Comparison of ENCODE assay signal across 10 cellular contexts in genomic region chr1:6001992-6002576, GRCh38. TPM values are rescaled to one million over a fixed set of nuclear protein-coding genes. Genes with fewer than 3 reads are reported as not detected.
A peak's percentile ranks its signal among the peaks of the same experiment; 100 is the strongest.
DNase-seq lines count a peak whose midpoint lies in the region; ATAC-seq and TF ChIP-seq lines count a peak whose summit lies in the region.
"Had no signal": no experiment of that assay in that cellular context is flagged by ENCODE, and none has a peak within 500 bp of the region (broad histone marks: within the 10 kb centered on the region; RNA-seq: fewer than 3 reads in every experiment).

No MANE protein-coding gene starts in this region.

- H3K4me1 Mint-ChIP-seq in effector memory CD8-positive, alpha-beta T cell (ENCODE audit: low read depth in 2 of 2): peaks cover 27 to 57% of the 10 kb centered on the region in 2 donors
- no peaks in the 10 kb centered on the region for H3K4me1 Mint-ChIP-seq in Caco-2 (ENCODE audit: low read depth, unreplicated experiment)
- peaks cover 13% of the 10 kb centered on the region for H3K4me1 Mint-ChIP-seq in type B pancreatic cell (ENCODE audit: unreplicated experiment)

- H3K4me3 ChIP-seq in gastrocnemius medialis (no peak overlapping the region), Caco-2 (ENCODE audit: low read depth, low read length) (no peak overlapping the region), brain microvascular endothelial cell (ENCODE audit: low read depth, low read length) (no peak overlapping the region)
- H3K4me3 ChIP-seq: tibial nerve had no signal

- no peaks in the 10 kb centered on the region for H3K9me3 Mint-ChIP-seq in effector memory CD8-positive, alpha-beta T cell
- H3K9me3 Mint-ChIP-seq in Caco-2 (ENCODE audit: unreplicated experiment): no peaks in the 10 kb centered on the region
- H3K9me3 Mint-ChIP-seq in type B pancreatic cell: no peaks in the 10 kb centered on the region

- peak overlapping the region; percentile 68 to 83 (median 72) for H3K27ac ChIP-seq in gastrocnemius medialis
- H3K27ac ChIP-seq in brain microvascular endothelial cell: no peak overlapping the region
- H3K27ac ChIP-seq: tibial nerve had no signal

- ATAC-seq in effector memory CD8-positive, alpha-beta T cell (replicated peaks): peak; percentile 31
- ATAC-seq in gastrocnemius medialis: peak; percentile 68 to 69

- H3K4me1 ChIP-seq in gastrocnemius medialis: no peaks in the 10 kb centered on the region
- H3K4me1 ChIP-seq in Caco-2: no peaks in the 10 kb centered on the region
- H3K4me1 ChIP-seq: tibial nerve had no signal

- in situ Hi-C loops in gastrocnemius medialis (cut with MboI; ENCODE audit: low sequenced_read_pairs in 4 of 4): no loop called here
- in situ Hi-C loops in brain microvascular endothelial cell (cut with HindIII; ENCODE audit: low pct_ligation_motif_present, low sequenced_read_pairs): no loop called here

- intact Hi-C loops in gastrocnemius medialis (cut with DNase I; ENCODE audit: low total_unique reads): loop anchor here (1.0 to 2.0 kb wide), 2 partner anchors 12 to 29 kb away; no protein-coding TSS in a partner anchor
- intact Hi-C loops in Caco-2 (cut with micrococcal nuclease; ENCODE audit: unreplicated experiment): no loop called here

- no peak overlapping the region for H3K27ac Mint-ChIP-seq in effector memory CD8-positive, alpha-beta T cell
- H3K27ac Mint-ChIP-seq in Caco-2 (ENCODE audit: unreplicated experiment) (no peak overlapping the region), type B pancreatic cell (no peak overlapping the region)

- no peak overlapping the region for H3K4me3 Mint-ChIP-seq in effector memory CD8-positive, alpha-beta T cell
- H3K4me3 Mint-ChIP-seq in Caco-2 (ENCODE audit: unreplicated experiment) (no peak overlapping the region), type B pancreatic cell (no peak overlapping the region)

- POLR2A ChIA-PET in Caco-2 (lab: Charles Lee): no interaction called here

- H3K36me3 ChIP-seq in gastrocnemius medialis (no peaks in the 10 kb centered on the region), Caco-2 (ENCODE audit: control insufficient read depth, insufficient read depth, low read length) (no peaks in the 10 kb centered on the region), brain microvascular endothelial cell (replicated peaks) (no peaks in the 10 kb centered on the region)
- H3K36me3 ChIP-seq: tibial nerve had no signal

- no peak for TF ChIP-seq POLR2A in gastrocnemius medialis (IDR thresholded peaks at IDR 0.05)

- no TSS peak for BruUV-seq in Caco-2 (replicated peaks; lab: Mats Ljungman, UMichigan)

- H3K27me3 Mint-ChIP-seq in effector memory CD8-positive, alpha-beta T cell: no peaks in the 10 kb centered on the region
- H3K27me3 Mint-ChIP-seq in Caco-2 (ENCODE audit: insufficient read depth, unreplicated experiment): no peaks in the 10 kb centered on the region
- H3K27me3 Mint-ChIP-seq in type B pancreatic cell: peaks cover 16% of the 10 kb centered on the region

- TF ChIP-seq CTCF in gastrocnemius medialis (IDR thresholded peaks at IDR 0.05 in 4 of 5, conservative IDR thresholded peaks at IDR 0.05 in 1 of 5): no peak
- TF ChIP-seq CTCF in Caco-2 (IDR thresholded peaks at IDR 0.05; ENCODE audit: insufficient read depth in 1 of 2, low read depth in 1 of 2, low read length in 1 of 2, severe bottlenecking in 1 of 2, unreplicated experiment in 1 of 2): no peak
- TF ChIP-seq CTCF in type B pancreatic cell (conservative IDR thresholded peaks at IDR 0.05): no peak
- no peak for TF ChIP-seq CTCF in brain microvascular endothelial cell (IDR thresholded peaks at IDR 0.05; ENCODE audit: low read depth, low read length, missing control alignments)

- CTCF ChIA-PET in Caco-2 (lab: Charles Lee): no interaction called here

- peak; percentile 44 to 64 for DNase-seq in NCI-H187 (lab: John Stamatoyannopoulos, UW)
- no peak for DNase-seq in NCI-H187 treated with DMSO at 0.1 percent for 48 hours (lab: John Stamatoyannopoulos, UW)
- DNase-seq in NCI-H2196 treated with DMSO at 0.1 percent for 48 hours (lab: John Stamatoyannopoulos, UW; ENCODE audit: unreplicated experiment): peak; percentile 64
- DNase-seq in effector memory CD8-positive, alpha-beta T cell: no peak
- DNase-seq in gastrocnemius medialis: peak in 1 of 2 donors; percentile 77
- no peak for DNase-seq in Caco-2
- DNase-seq in type B pancreatic cell (ENCODE audit: extremely low spot score, unreplicated experiment): no peak
- no peak for DNase-seq in brain microvascular endothelial cell
- DNase-seq: stimulated activated CD4-positive, alpha-beta T cell treated with anti-CD3 and anti-CD28 coated beads, Interleukin-2, amount 100 ng/mL, for 48 hours had no signal

- H3K9me3 ChIP-seq in gastrocnemius medialis (no peaks in the 10 kb centered on the region), Caco-2 (no peaks in the 10 kb centered on the region)
- H3K9me3 ChIP-seq: tibial nerve had no signal

- H3K27me3 ChIP-seq in gastrocnemius medialis (no peaks in the 10 kb centered on the region), Caco-2 (replicated peaks; ENCODE audit: control insufficient read depth, insufficient read depth, low read length) (no peaks in the 10 kb centered on the region), brain microvascular endothelial cell (replicated peaks) (peaks cover 16% of the 10 kb centered on the region)
- H3K27me3 ChIP-seq: tibial nerve had no signal

- H3K36me3 Mint-ChIP-seq in effector memory CD8-positive, alpha-beta T cell (ENCODE audit: insufficient read depth): peaks cover 18% of the 10 kb centered on the region
- H3K36me3 Mint-ChIP-seq in Caco-2 (ENCODE audit: insufficient read depth, unreplicated experiment) (no peaks in the 10 kb centered on the region), type B pancreatic cell (no peaks in the 10 kb centered on the region)

RNA-seq across cellular contexts. Expression of gene NPHP4, which starts 9.9 kb away (rescaled TPM):
- total RNA-seq in gastrocnemius medialis (10 to 100 TPM in 1 of 4 donors, 1 to 10 TPM in 3; 1.1 to 10.4 (median 1.8) TPM), Caco-2 (2022) (12.3 TPM in 2 replicates), type B pancreatic cell (ENCODE audit: low replicate concordance) (10.3 and 21.7 TPM in 2 replicates)

RNA-seq across cellular contexts. Expression of gene KCNAB2, which starts 43.6 kb away (rescaled TPM):
- total RNA-seq in gastrocnemius medialis (1 to 10 TPM; 2.8 to 7.8 (median 4.5) TPM), Caco-2 (2022) (9.6 and 11.0 TPM in 2 replicates), type B pancreatic cell (ENCODE audit: low replicate concordance) (1.7 and 7.2 TPM in 2 replicates)

Comparison
In these comparisons a context has a peak if more than half of its experiments do, and no peak if none do; other contexts are left out.
1. DNase-seq: peak in NCI-H187 (2 of 2) and NCI-H2196 treated with DMSO at 0.1 percent for 48 hours (single experiment); none in NCI-H187 treated with DMSO at 0.1 percent for 48 hours (single experiment), effector memory CD8-positive, alpha-beta T cell (0 of 3), Caco-2 (0 of 2), type B pancreatic cell (single experiment) and brain microvascular endothelial cell (single experiment).